Comparison of ENCODE assay signal across 8 cellular contexts in the genomic region with DNA sequence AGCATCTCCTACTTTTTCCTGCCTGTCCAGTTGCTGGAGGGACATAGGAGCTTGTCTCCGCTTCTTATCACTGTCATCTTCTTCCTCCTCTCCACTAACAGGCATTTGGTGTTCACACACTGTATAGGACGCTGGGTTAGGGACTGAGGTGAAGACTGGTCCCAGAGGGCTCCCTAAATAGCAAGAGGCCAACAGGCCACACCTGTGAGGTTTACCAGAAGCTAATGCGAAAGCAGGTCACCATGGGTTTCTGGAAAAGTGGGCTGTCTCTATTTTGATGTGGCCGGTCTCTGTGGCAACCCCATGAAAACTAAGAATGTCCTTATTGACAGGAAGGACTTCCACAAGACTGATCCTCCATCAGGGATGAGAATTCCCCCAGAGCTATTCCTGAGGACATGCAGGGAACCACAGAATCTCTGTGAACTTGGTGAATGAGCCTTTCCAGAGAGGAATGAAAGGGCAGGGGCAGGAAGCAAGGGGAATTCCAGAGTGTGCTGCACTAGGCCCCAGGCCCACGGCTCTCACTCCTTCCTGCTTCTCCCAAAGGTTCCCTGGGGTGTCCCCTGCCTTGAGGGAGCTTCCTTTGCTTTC.
A peak's percentile ranks its signal among the peaks of the same experiment; 100 is the strongest.
DNase-seq lines count a peak whose midpoint lies in the region; ATAC-seq and TF ChIP-seq lines count a peak whose summit lies in the region.
"Had no signal": no experiment of that assay in that cellular context is flagged by ENCODE, and none has a peak within 500 bp of the region (broad histone marks: within the 10 kb centered on the region; RNA-seq: fewer than 3 reads in every experiment).

No MANE protein-coding gene starts in this region.

- H2AFZ ChIP-seq in smooth muscle cell (ENCODE audit: low read depth) = no peak overlapping the region

- H3K9me3 ChIP-seq in smooth muscle cell (replicated peaks; ENCODE audit: low read depth) = no peaks in the 10 kb centered on the region

- TF ChIP-seq CTCF in LNCaP clone FGC (IDR thresholded peaks at IDR 0.05; ENCODE audit: control insufficient read depth, extremely low read depth, insufficient read depth) (no peak), smooth muscle cell (IDR thresholded peaks at IDR 0.05; ENCODE audit: borderline replicate concordance, insufficient read depth, poor library complexity, severe bottlenecking) (no peak)

- H3F3A ChIP-seq in smooth muscle cell (ENCODE audit: low read depth) = peaks cover 23% of the 10 kb centered on the region

- peaks cover 36% of the 10 kb centered on the region for H3K79me2 ChIP-seq in smooth muscle cell (ENCODE audit: low read depth)

- H3K36me3 ChIP-seq in smooth muscle cell (ENCODE audit: low read depth) = no peaks in the 10 kb centered on the region

- H3K4me2 ChIP-seq in smooth muscle cell = no peak overlapping the region

- H3K9ac ChIP-seq in smooth muscle cell (ENCODE audit: low read depth) = no peak overlapping the region

- 68% methylated on average over 5 of the region's 5 CpGs for WGBS in smooth muscle cell (ENCODE audit: low lambda C conversion rate)

- no peaks in the 10 kb centered on the region for H3K4me1 ChIP-seq in smooth muscle cell (ENCODE audit: low read depth)

- peak; percentile 30 for TF ChIP-seq POLR2A in GM19099 (IDR thresholded peaks at IDR 0.05; ENCODE audit: extremely low read depth, insufficient read length, low read depth)

- H3K27me3 ChIP-seq in smooth muscle cell (ENCODE audit: low read depth) = no peaks in the 10 kb centered on the region

- H3K4me3 ChIP-seq in LNCaP clone FGC (ENCODE audit: low read depth, low read length) (no peak overlapping the region), smooth muscle cell (no peak overlapping the region)

- DNase-seq in LNCaP clone FGC (ENCODE audit: low read depth) = peak; percentile 33
- no peak for DNase-seq in smooth muscle cell (lab: John Stamatoyannopoulos, UW; ENCODE audit: unreplicated experiment)
- DNase-seq in NCI-H446 (lab: John Stamatoyannopoulos, UW) = no peak
- no peak for DNase-seq in NCI-H128 (lab: John Stamatoyannopoulos, UW; ENCODE audit: unreplicated experiment)
- DNase-seq in pons (ENCODE audit: low spot score) = no peak
- DNase-seq: DMS79 treated with DMSO at 0.1 percent for 48 hours had no signal

- peak; percentile 71 for ATAC-seq in HG02798 (IDR thresholded peaks at IDR 0.05; ENCODE audit: poor library complexity, unreplicated experiment)

- peak overlapping the region; percentile 24 for H3K27ac ChIP-seq in smooth muscle cell (ENCODE audit: low read depth)

- H4K20me1 ChIP-seq in smooth muscle cell (ENCODE audit: low read depth) = peaks cover 99% of the 10 kb centered on the region
